ENCODE assay signal across 13 cellular contexts in genomic region chr2:28341208-28341891, GRCh38. TPM values are rescaled to one million over a fixed set of nuclear protein-coding genes. Genes with fewer than 3 reads are reported as not detected.
A peak's percentile ranks its signal among the peaks of the same experiment; 100 is the strongest.
DNase-seq lines count a peak whose midpoint lies in the region; ATAC-seq and TF ChIP-seq lines count a peak whose summit lies in the region.
"Had no signal": no experiment of that assay in that cellular context is flagged by ENCODE, and none has a peak within 500 bp of the region (broad histone marks: within the 10 kb centered on the region; RNA-seq: fewer than 3 reads in every experiment).

No MANE protein-coding gene starts in this region.

- H3K4me3 ChIP-seq in Peyer's patch (no peak overlapping the region), esophagus muscularis mucosa (no peak overlapping the region)
- H3K4me3 ChIP-seq: left lung had no signal

- H3K36me3 ChIP-seq in Peyer's patch (no peaks in the 10 kb centered on the region), esophagus muscularis mucosa (peaks cover 0 to 18% (median 0%) of the 10 kb centered on the region in 4 donors)
- H3K36me3 ChIP-seq: neutrophil had no signal

- H3K27ac ChIP-seq in Peyer's patch (peak overlapping the region in 3 of 4 donors; percentile 1 to 52 (median 19)), esophagus muscularis mucosa (replicated peaks in 1 of 4) (peak overlapping the region in 3 of 4 donors; percentile 68 to 72 (median 69))
- H3K27ac ChIP-seq: neutrophil had no signal

- H3K36me3 Mint-ChIP-seq in activated CD4-positive, alpha-beta T cell treated with anti-CD3 and anti-CD28 coated beads for 36 hours (ENCODE audit: low read depth), result no peaks in the 10 kb centered on the region

- H3K27me3 ChIP-seq in Peyer's patch (no peaks in the 10 kb centered on the region), esophagus muscularis mucosa (no peaks in the 10 kb centered on the region)
- H3K27me3 ChIP-seq: left lung, neutrophil had no signal

- no peak for TF ChIP-seq EP300 in esophagus muscularis mucosa (IDR thresholded peaks at IDR 0.05)

- peaks cover 0 to 23% (median 2%) of the 10 kb centered on the region in 4 donors for H3K4me1 ChIP-seq in Peyer's patch
- H3K4me1 ChIP-seq in esophagus muscularis mucosa, result peaks cover 38 to 67% (median 52%) of the 10 kb centered on the region in 4 donors

- TF ChIP-seq CTCF in Peyer's patch (IDR thresholded peaks at IDR 0.05) (no peak), esophagus muscularis mucosa (IDR thresholded peaks at IDR 0.05) (no peak)

- TF ChIP-seq POLR2A in Peyer's patch (IDR thresholded peaks at IDR 0.05), result no peak
- no peak for TF ChIP-seq POLR2A in esophagus muscularis mucosa (IDR thresholded peaks at IDR 0.05; ENCODE audit: low read depth)

- CTCF ChIA-PET in activated CD4-positive, alpha-beta T cell treated with anti-CD3 and anti-CD28 coated beads for 36 hours (lab: Charles Lee), result no interaction called here

- no peak overlapping the region for H3K27ac Mint-ChIP-seq in activated CD4-positive, alpha-beta T cell treated with anti-CD3 and anti-CD28 coated beads for 36 hours

- intact Hi-C loops in esophagus muscularis mucosa (cut with DNase I) (no loop called here), posterior vena cava (cut with DNase I) (no loop called here)
- intact Hi-C loops in activated CD4-positive, alpha-beta T cell treated with anti-CD3 and anti-CD28 coated beads for 36 hours (cut with DNase I, micrococcal nuclease), result no loop called here

- no peak for ATAC-seq in activated CD4-positive, alpha-beta T cell treated with anti-CD3 and anti-CD28 coated beads for 36 hours
- ATAC-seq: left lung had no signal

- H3K4me3 Mint-ChIP-seq in activated CD4-positive, alpha-beta T cell treated with anti-CD3 and anti-CD28 coated beads for 36 hours, result no peak overlapping the region

- DNase-seq in AG20443 (ENCODE audit: low spot score) (peak; percentile 29), Peyer's patch (no peak), esophagus muscularis mucosa (ENCODE audit: extremely low spot score) (no peak), posterior vena cava (ENCODE audit: low spot score) (peak; percentile 77), HCEC 1CT (no peak), cortex of kidney (lab: John Stamatoyannopoulos, UW) (no peak)
- DNase-seq in activated CD4-positive, alpha-beta T cell treated with anti-CD3 and anti-CD28 coated beads for 36 hours, result no peak
- DNase-seq in activated CD4-positive, alpha-beta T cell treated with anti-CD3 and anti-CD28 coated beads, Interleukin-2, amount 50 U/mL, for 48 hours, result no peak
- DNase-seq: DMS79; effector CD4-positive, alpha-beta T cell; left lung; NCI-H2171 treated with DMSO at 0.1 percent for 48 hours had no signal

- 88% methylated on average over 17 of the region's 17 CpGs for WGBS in esophagus muscularis mucosa

- POLR2A ChIA-PET in activated CD4-positive, alpha-beta T cell treated with anti-CD3 and anti-CD28 coated beads for 36 hours (lab: Charles Lee), result no interaction called here

- H3K9me3 ChIP-seq in Peyer's patch (no peaks in the 10 kb centered on the region), esophagus muscularis mucosa (no peaks in the 10 kb centered on the region)
- H3K9me3 ChIP-seq: left lung, neutrophil had no signal

- H3K9me3 Mint-ChIP-seq in activated CD4-positive, alpha-beta T cell treated with anti-CD3 and anti-CD28 coated beads for 36 hours (ENCODE audit: low read depth), result no peaks in the 10 kb centered on the region

- H3K4me1 Mint-ChIP-seq in activated CD4-positive, alpha-beta T cell treated with anti-CD3 and anti-CD28 coated beads for 36 hours, result no peaks in the 10 kb centered on the region

- H3K27me3 Mint-ChIP-seq in activated CD4-positive, alpha-beta T cell treated with anti-CD3 and anti-CD28 coated beads for 36 hours, result no peaks in the 10 kb centered on the region

RNA-seq across cellular contexts. Expression of gene FOSL2, which starts 51.3 kb away (rescaled TPM):
- total RNA-seq in Peyer's patch, result 100 to 1,000 TPM in 3 of 4 donors, 10 to 100 TPM in 1; 46.2 to 239 (median 207) TPM
- total RNA-seq in esophagus muscularis mucosa, result 100 to 1,000 TPM in 3 of 4 donors, 10 to 100 TPM in 1; 68.9 to 332 (median 176) TPM
- 100 to 1,000 TPM; 105 to 141 TPM for total RNA-seq in posterior vena cava
- 100 to 1,000 TPM; 135 to 225 TPM for total RNA-seq in activated CD4-positive, alpha-beta T cell treated with anti-CD3 and anti-CD28 coated beads for 36 hours

Comparison
In these comparisons a context has a peak if more than half of its experiments do, and no peak if none do; other contexts are left out.
1. DNase-seq: peak in AG20443 (single experiment) and posterior vena cava (single experiment); none in Peyer's patch (0 of 3), esophagus muscularis mucosa (single experiment), HCEC 1CT (single experiment), activated CD4-positive, alpha-beta T cell treated with anti-CD3 and anti-CD28 coated beads for 36 hours (single experiment), activated CD4-positive, alpha-beta T cell treated with anti-CD3 and anti-CD28 coated beads, Interleukin-2, amount 50 U/mL, for 48 hours (0 of 2) and cortex of kidney (single experiment).